ENCODE assay signal across 8 cellular contexts in the genomic region with DNA sequence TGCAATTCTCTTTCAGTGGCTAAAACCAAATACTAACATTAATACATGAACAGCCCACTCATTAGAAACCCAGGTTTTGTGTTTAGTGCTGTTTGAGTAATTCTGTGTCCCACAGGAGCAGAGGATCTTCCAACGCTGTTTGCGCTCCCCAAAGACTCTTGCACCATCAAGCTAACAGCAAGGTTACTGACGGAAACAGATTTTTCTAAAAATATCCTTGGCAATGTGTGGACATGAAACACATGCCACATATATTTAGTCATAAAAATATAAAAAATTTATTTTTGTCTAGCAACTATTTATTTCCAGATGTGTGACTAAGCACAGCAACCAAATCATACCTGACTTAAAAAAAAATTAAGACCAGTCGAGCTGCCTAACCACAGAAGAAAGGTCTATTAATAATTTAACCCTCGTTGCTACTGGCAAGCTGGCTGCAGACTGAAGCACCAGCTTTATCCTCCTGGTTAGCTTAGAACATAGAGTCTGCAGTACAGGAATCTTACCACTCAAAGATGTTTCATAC.
DNase-seq lines count a peak whose midpoint lies in the region; ATAC-seq and TF ChIP-seq lines count a peak whose summit lies in the region.

No MANE protein-coding gene starts in this region.

- no peak for TF ChIP-seq CTCF in body of pancreas (IDR thresholded peaks at IDR 0.05)

- WGBS in body of pancreas, 2 donors: 38 to 47% methylated on average over 5 of the region's 5 CpGs

- peak overlapping the region; percentile 15 to 54 (median 52) for H3K9ac ChIP-seq in skeletal muscle tissue (ENCODE audit: low read depth in 1 of 3, low read length in 3 of 3)

- H3K36me3 ChIP-seq in body of pancreas (replicated peaks in 1 of 2; ENCODE audit: insufficient read depth in 1 of 2, low read depth in 2 of 2): no peaks in the 10 kb centered on the region
- H3K36me3 ChIP-seq in skeletal muscle tissue (ENCODE audit: control insufficient read depth in 3 of 3, insufficient read depth in 3 of 3, low read length in 3 of 3): no peaks in the 10 kb centered on the region
- H3K36me3 ChIP-seq in SJCRH30: no peaks in the 10 kb centered on the region

- H3K27ac ChIP-seq in body of pancreas (no peak overlapping the region), skeletal muscle tissue (ENCODE audit: low read depth, low read length) (peak overlapping the region; percentile 53), SJCRH30 (no peak overlapping the region)

- ATAC-seq in GM19328 (IDR thresholded peaks at IDR 0.05; ENCODE audit: unreplicated experiment) (peak; percentile 43), HG03045 (IDR thresholded peaks at IDR 0.05; ENCODE audit: unreplicated experiment) (peak; percentile 55), body of pancreas (peak; percentile 40)
- no peak for ATAC-seq in activated CD4-positive, CD25-positive, alpha-beta regulatory T cell treated with anti-CD3 and anti-CD28 coated beads, Interleukin-2, amount 50 U/mL, for 24 hours

- H3K4me1 ChIP-seq in body of pancreas (no peaks in the 10 kb centered on the region), skeletal muscle tissue (ENCODE audit: control insufficient read depth in 3 of 3, insufficient read depth in 3 of 3, low read length in 3 of 3) (peaks cover 5% of the 10 kb centered on the region in 3 donors), SJCRH30 (peaks cover 12% of the 10 kb centered on the region)

- intact Hi-C loops in body of pancreas (cut with DNase I): loop anchor here (5.0 to 10.0 kb wide), 2 partner anchors 594 to 992 kb away; no protein-coding TSS in a partner anchor

- no peak for TF ChIP-seq POLR2A in body of pancreas (IDR thresholded peaks at IDR 0.05)

- H3K27me3 ChIP-seq in body of pancreas (no peaks in the 10 kb centered on the region), skeletal muscle tissue (ENCODE audit: control insufficient read depth in 3 of 3, insufficient read depth in 3 of 3, low read length in 3 of 3) (no peaks in the 10 kb centered on the region), SJCRH30 (no peaks in the 10 kb centered on the region)

- no peaks in the 10 kb centered on the region for H3K9me3 ChIP-seq in body of pancreas
- H3K9me3 ChIP-seq in skeletal muscle tissue (ENCODE audit: control insufficient read depth in 3 of 3, low read length in 3 of 3): no peaks in the 10 kb centered on the region
- no peaks in the 10 kb centered on the region for H3K9me3 ChIP-seq in SJCRH30 (replicated peaks)

- no peak overlapping the region for H3K4me3 ChIP-seq in body of pancreas
- H3K4me3 ChIP-seq in skeletal muscle tissue (ENCODE audit: low read length in 3 of 3): peak overlapping the region in 1 of 3 donors; percentile 26
- H3K4me3 ChIP-seq in SJCRH30: no peak overlapping the region

- DNase-seq in body of pancreas (peak in 1 of 4 donors; percentile 26), SJCRH30 (no peak), NCI-H2171 (lab: John Stamatoyannopoulos, UW) (no peak), OCI-M2 (lab: John Stamatoyannopoulos, UW; ENCODE audit: unreplicated experiment) (no peak)

Comparison
In these comparisons a context has a peak if more than half of its experiments do, and no peak if none do; other contexts are left out.
1. ATAC-seq: peak in GM19328 (single experiment), HG03045 (single experiment) and body of pancreas (single experiment); none in activated CD4-positive, CD25-positive, alpha-beta regulatory T cell treated with anti-CD3 and anti-CD28 coated beads, Interleukin-2, amount 50 U/mL, for 24 hours (0 of 2).